ENCODE assay signal across 1 cellular context in genomic region chr5:111227805-111228204, GRCh38.
TF ChIP-seq lines count a peak whose summit lies in the region.

No MANE protein-coding gene starts in this region.

TF ChIP-seq in IMR-90, 13 proteins besides CTCF, POLR2A, EP300 and RAD21 (continued from another document):
- no peak for TF ChIP-seq ELK1 (IDR thresholded peaks at IDR 0.05; ENCODE audit: borderline replicate concordance, low read depth, low read length)
- no peak for TF ChIP-seq MAZ (IDR thresholded peaks at IDR 0.05; ENCODE audit: borderline replicate concordance, low read depth, low read length)
- no peak for TF ChIP-seq RFX5 (IDR thresholded peaks at IDR 0.05; ENCODE audit: low read depth, low read length)
- TF ChIP-seq MXI1 (IDR thresholded peaks at IDR 0.05; ENCODE audit: borderline replicate concordance, low read depth, low read length) = no peak
- no peak for TF ChIP-seq USF2 (IDR thresholded peaks at IDR 0.05; ENCODE audit: low read depth, low read length)
- no peak for TF ChIP-seq SMC3 (IDR thresholded peaks at IDR 0.05; ENCODE audit: low read depth, low read length)
- no peak for TF ChIP-seq BHLHE40 (IDR thresholded peaks at IDR 0.05; ENCODE audit: low read depth, low read length)
